In the genomic region with DNA sequence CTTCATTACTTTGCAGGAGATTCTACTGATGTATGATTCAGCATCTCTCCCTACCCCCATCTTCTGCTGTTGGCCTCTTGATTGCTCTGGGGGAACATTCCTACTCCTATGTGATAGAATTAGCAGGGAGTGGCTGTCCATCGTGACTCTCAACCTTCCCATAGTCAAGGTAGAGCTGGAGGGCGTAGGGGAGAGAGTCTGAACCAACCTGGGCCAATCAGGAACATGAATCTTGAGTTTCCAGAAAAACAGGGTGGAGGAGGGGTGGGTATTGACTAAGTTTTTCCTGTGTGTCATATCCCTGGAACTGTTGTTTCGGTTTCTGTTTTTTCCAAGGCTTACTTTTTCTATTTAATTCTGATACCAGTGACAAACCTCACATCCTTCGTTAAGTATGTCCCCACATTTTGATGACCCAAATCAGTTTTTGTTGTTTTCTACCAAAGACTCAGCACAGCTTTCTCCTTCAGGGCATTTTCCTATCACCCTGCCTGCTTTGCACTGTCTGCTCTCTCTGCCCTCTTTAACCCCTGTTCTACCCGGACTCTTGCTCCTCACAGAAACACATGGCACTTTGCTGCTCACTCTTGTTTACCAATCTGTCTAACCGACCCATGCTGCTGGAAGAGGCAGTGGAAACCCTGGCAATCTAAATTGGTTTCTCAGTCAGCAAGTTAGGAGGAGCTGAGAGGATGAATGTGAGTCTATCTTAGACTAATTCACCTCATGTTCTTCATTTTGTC, we compare ENCODE assay signal across 18 cellular contexts.
A peak's percentile ranks its signal among the peaks of the same experiment; 100 is the strongest.
DNase-seq lines count a peak whose midpoint lies in the region; ATAC-seq, FAIRE-seq and TF ChIP-seq lines count a peak whose summit lies in the region.
"Had no signal": no experiment of that assay in that cellular context is flagged by ENCODE, and none has a peak within 500 bp of the region (broad histone marks: within the 10 kb centered on the region; RNA-seq: fewer than 3 reads in every experiment).

No MANE protein-coding gene starts in this region.

- WGBS in testis, 2 donors, result 70 to 73% methylated on average over 6 of the region's 6 CpGs

- peak overlapping the region; percentile 65 for H3K4me2 ChIP-seq in osteoblast (ENCODE audit: insufficient read depth, low read length)

- no peaks in the 10 kb centered on the region for H3K36me3 ChIP-seq in osteoblast (ENCODE audit: insufficient read depth, low read length)
- H3K36me3 ChIP-seq in testis (ENCODE audit: low read depth, missing control alignments), result no peaks in the 10 kb centered on the region
- H3K36me3 ChIP-seq: pancreas had no signal

- H3K9me3 ChIP-seq in osteoblast (ENCODE audit: low read depth, low read length) (no peaks in the 10 kb centered on the region), testis (no peaks in the 10 kb centered on the region)
- H3K9me3 ChIP-seq: pancreas had no signal

- ATAC-seq in esophagus mucosa (peak; percentile 98), HG02642 (IDR thresholded peaks at IDR 0.05; ENCODE audit: poor library complexity, unreplicated experiment) (no peak), GM18909 (IDR thresholded peaks at IDR 0.05; ENCODE audit: poor library complexity, unreplicated experiment) (no peak)
- ATAC-seq: left ventricle myocardium superior had no signal

- in situ Hi-C loops in G401 (cut with HindIII; ENCODE audit: low sequenced_read_pairs), result no loop called here

- H3K4me1 ChIP-seq in osteoblast (ENCODE audit: insufficient read depth, low read length), result peaks cover 14% of the 10 kb centered on the region
- no peaks in the 10 kb centered on the region for H3K4me1 ChIP-seq in testis
- H3K4me1 ChIP-seq: pancreas had no signal

- H3K4me3 ChIP-seq in osteoblast (ENCODE audit: insufficient read depth, low read length) (peak overlapping the region; percentile 44), testis (no peak overlapping the region)
- H3K4me3 ChIP-seq: pancreas had no signal

- TF ChIP-seq CTCF in osteoblast (IDR thresholded peaks at IDR 0.05; ENCODE audit: extremely low read depth, low read depth, low read length), result no peak
- no peak for TF ChIP-seq CTCF in testis (IDR thresholded peaks at IDR 0.05)
- no peak for TF ChIP-seq CTCF in D721Med (IDR thresholded peaks at IDR 0.05; ENCODE audit: insufficient read depth, missing control alignments)

- H3K27ac ChIP-seq in osteoblast (ENCODE audit: low read depth, low read length), result peak overlapping the region; percentile 61
- H3K27ac ChIP-seq in testis, result no peak overlapping the region
- H3K27ac ChIP-seq: pancreas had no signal

- DNase-seq in G401 (ENCODE audit: low spot score) (peak; percentile 1), RPMI7951 (ENCODE audit: low read depth) (peak; percentile 73), osteoblast (ENCODE audit: insufficient read length, low spot score, missing footprints) (no peak), testis (no peak), D721Med (ENCODE audit: insufficient read length, low spot score) (no peak)
- DNase-seq: AML-193; cerebellar nuclear complex; H7; left ventricle myocardium superior; NCI-H1417; NCI-H2171 treated with DMSO at 0.1 percent for 48 hours; NCI-H82; pancreas; Right ventricle myocardium superior; stimulated activated CD4-positive, alpha-beta T cell treated with anti-CD3 and anti-CD28 coated beads, Interleukin-2, amount 100 ng/mL, for 48 hours had no signal

- intact Hi-C loops in testis (cut with DNase I; ENCODE audit: low total_unique reads), result no loop called here

- no peak for TF ChIP-seq POLR2A in testis (IDR thresholded peaks at IDR 0.05)

- no peaks in the 10 kb centered on the region for H3K27me3 ChIP-seq in osteoblast (ENCODE audit: insufficient read depth, low read length)
- H3K27me3 ChIP-seq in testis, result no peaks in the 10 kb centered on the region
- H3K27me3 ChIP-seq: pancreas had no signal

- H2AFZ ChIP-seq in osteoblast (ENCODE audit: low read length), result peak overlapping the region; percentile 96

- FAIRE-seq in D721Med (lab: Jason Lieb, UNC), result no peak
- FAIRE-seq: pancreas had no signal

- no peaks in the 10 kb centered on the region for H4K20me1 ChIP-seq in osteoblast (ENCODE audit: insufficient read depth, low read length)

- H3K79me2 ChIP-seq in osteoblast (ENCODE audit: insufficient read depth, low read length), result no peaks in the 10 kb centered on the region

Comparison
In these comparisons a context has a peak if more than half of its experiments do, and no peak if none do; other contexts are left out.
1. DNase-seq: peak in G401 (single experiment) and RPMI7951 (single experiment); none in osteoblast (single experiment), testis (single experiment) and D721Med (single experiment).